ENCODE assay signal across 1 cellular context in the genomic region with DNA sequence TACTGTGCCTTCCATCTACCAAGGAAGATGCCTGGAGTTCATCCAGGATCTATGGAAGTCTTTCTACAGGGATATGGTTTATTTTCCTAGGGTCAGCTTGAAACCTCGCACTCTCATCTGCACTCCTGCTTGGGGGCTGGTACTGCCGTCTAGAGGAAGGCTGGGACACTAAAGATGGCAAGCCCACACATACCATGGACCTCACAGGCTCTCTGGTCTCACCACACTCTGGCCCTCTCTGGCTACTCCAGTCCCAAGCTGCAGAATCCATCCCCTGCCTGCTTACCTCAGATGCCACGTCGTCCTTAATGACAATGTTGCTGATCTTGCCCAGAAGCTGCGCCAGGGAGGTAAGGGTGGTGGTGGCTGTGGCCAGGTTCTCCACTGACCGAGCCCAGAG.
TF ChIP-seq lines count a peak whose summit lies in the region.

No MANE protein-coding gene starts in this region.

TF ChIP-seq in A549, 52 proteins besides CTCF, POLR2A, EP300 and RAD21:
- TF ChIP-seq, protein P1, sequence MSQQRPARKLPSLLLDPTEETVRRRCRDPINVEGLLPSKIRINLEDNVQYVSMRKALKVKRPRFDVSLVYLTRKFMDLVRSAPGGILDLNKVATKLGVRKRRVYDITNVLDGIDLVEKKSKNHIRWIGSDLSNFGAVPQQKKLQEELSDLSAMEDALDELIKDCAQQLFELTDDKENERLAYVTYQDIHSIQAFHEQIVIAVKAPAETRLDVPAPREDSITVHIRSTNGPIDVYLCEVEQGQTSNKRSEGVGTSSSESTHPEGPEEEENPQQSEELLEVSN (IDR thresholded peaks at IDR 0.05; ENCODE audit: borderline replicate concordance, low read depth), result no peak
- TF ChIP-seq KDM5A (IDR thresholded peaks at IDR 0.05) (no peak), HEYL (CRISPR knock-in tag; IDR thresholded peaks at IDR 0.05) (no peak), ZFP36 (IDR thresholded peaks at IDR 0.05; ENCODE audit: borderline replicate concordance, partially characterized antibody) (no peak), BCL3 (IDR thresholded peaks at IDR 0.05) (no peak), JUN (IDR thresholded peaks at IDR 0.05) (no peak), ZC3H11A (IDR thresholded peaks at IDR 0.05) (no peak), JUNB (IDR thresholded peaks at IDR 0.05) (no peak), ESRRA (IDR thresholded peaks at IDR 0.05; ENCODE audit: borderline replicate concordance, low read length) (no peak), FOXS1 (CRISPR knock-in tag; IDR thresholded peaks at IDR 0.05) (no peak), NPAS2 (CRISPR knock-in tag; IDR thresholded peaks at IDR 0.05; ENCODE audit: borderline replicate concordance) (no peak), TP53 (CRISPR knock-in tag; IDR thresholded peaks at IDR 0.05) (no peak), MAX (IDR thresholded peaks at IDR 0.05) (no peak), PHF8 (IDR thresholded peaks at IDR 0.05; ENCODE audit: borderline replicate concordance, low read depth) (no peak), RNF2 (IDR thresholded peaks at IDR 0.05; ENCODE audit: borderline replicate concordance, low read depth) (no peak), FOSL2 (IDR thresholded peaks at IDR 0.05) (no peak), FOSL2 (CRISPR knock-in tag; IDR thresholded peaks at IDR 0.05) (no peak)
- TF ChIP-seq, protein P2, sequence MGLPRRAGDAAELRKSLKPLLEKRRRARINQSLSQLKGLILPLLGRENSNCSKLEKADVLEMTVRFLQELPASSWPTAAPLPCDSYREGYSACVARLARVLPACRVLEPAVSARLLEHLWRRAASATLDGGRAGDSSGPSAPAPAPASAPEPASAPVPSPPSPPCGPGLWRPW (IDR thresholded peaks at IDR 0.05), result no peak
- TF ChIP-seq, protein P3, sequence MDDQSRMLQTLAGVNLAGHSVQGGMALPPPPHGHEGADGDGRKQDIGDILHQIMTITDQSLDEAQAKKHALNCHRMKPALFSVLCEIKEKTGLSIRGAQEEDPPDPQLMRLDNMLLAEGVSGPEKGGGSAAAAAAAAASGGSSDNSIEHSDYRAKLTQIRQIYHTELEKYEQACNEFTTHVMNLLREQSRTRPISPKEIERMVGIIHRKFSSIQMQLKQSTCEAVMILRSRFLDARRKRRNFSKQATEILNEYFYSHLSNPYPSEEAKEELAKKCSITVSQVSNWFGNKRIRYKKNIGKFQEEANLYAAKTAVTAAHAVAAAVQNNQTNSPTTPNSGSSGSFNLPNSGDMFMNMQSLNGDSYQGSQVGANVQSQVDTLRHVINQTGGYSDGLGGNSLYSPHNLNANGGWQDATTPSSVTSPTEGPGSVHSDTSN (IDR thresholded peaks at IDR 0.05), result no peak
- TF ChIP-seq, protein P4, sequence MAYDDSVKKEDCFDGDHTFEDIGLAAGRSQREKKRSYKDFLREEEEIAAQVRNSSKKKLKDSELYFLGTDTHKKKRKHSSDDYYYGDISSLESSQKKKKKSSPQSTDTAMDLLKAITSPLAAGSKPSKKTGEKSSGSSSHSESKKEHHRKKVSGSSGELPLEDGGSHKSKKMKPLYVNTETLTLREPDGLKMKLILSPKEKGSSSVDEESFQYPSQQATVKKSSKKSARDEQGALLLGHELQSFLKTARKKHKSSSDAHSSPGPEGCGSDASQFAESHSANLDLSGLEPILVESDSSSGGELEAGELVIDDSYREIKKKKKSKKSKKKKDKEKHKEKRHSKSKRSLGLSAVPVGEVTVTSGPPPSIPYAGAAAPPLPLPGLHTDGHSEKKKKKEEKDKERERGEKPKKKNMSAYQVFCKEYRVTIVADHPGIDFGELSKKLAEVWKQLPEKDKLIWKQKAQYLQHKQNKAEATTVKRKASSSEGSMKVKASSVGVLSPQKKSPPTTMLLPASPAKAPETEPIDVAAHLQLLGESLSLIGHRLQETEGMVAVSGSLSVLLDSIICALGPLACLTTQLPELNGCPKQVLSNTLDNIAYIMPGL (CRISPR knock-in tag; IDR thresholded peaks at IDR 0.05; ENCODE audit: borderline replicate concordance), result no peak
